In genomic region chr1:89686520-89686919, GRCh38 we compare ENCODE assay signal across 2 cellular contexts.
TF ChIP-seq lines count a peak whose summit lies in the region.

No MANE protein-coding gene starts in this region.

TF ChIP-seq in HepG2, 621 proteins besides CTCF, POLR2A, EP300 and RAD21:
- peak; percentile 95 for TF ChIP-seq GZF1 (CRISPR knock-in tag; IDR thresholded peaks at IDR 0.05)
- no peak for TF ChIP-seq SALL2 (CRISPR knock-in tag; IDR thresholded peaks at IDR 0.05)
TF ChIP-seq in HepG2: peak in this region for 1.

TF ChIP-seq in WTC11, 78 proteins besides CTCF, POLR2A, EP300 and RAD21:
- no peak for TF ChIP-seq ZBTB43 (CRISPR knock-in tag; IDR thresholded peaks at IDR 0.05)
- no peak for TF ChIP-seq FOXK1 (CRISPR knock-in tag; IDR thresholded peaks at IDR 0.05)
- TF ChIP-seq ZNF416 (CRISPR knock-in tag; IDR thresholded peaks at IDR 0.05): no peak
- TF ChIP-seq PRRX2 (CRISPR knock-in tag; IDR thresholded peaks at IDR 0.05): no peak
- no peak for TF ChIP-seq ATF3 (CRISPR knock-in tag; conservative IDR thresholded peaks at IDR 0.05)
- no peak for TF ChIP-seq HMGA2 (CRISPR knock-in tag; IDR thresholded peaks at IDR 0.05)
- no peak for TF ChIP-seq ARID4B (CRISPR knock-in tag; IDR thresholded peaks at IDR 0.05; ENCODE audit: borderline replicate concordance)
- TF ChIP-seq SMAD3 (CRISPR knock-in tag; IDR thresholded peaks at IDR 0.05; ENCODE audit: borderline replicate concordance): no peak
- TF ChIP-seq E2F1 (CRISPR knock-in tag; IDR thresholded peaks at IDR 0.05): no peak
- no peak for TF ChIP-seq CDX4 (CRISPR knock-in tag; IDR thresholded peaks at IDR 0.05; ENCODE audit: borderline replicate concordance)
- no peak for TF ChIP-seq USF2 (CRISPR knock-in tag; IDR thresholded peaks at IDR 0.05)
